1 cellular context compared by ENCODE assay signal in the genomic region with DNA sequence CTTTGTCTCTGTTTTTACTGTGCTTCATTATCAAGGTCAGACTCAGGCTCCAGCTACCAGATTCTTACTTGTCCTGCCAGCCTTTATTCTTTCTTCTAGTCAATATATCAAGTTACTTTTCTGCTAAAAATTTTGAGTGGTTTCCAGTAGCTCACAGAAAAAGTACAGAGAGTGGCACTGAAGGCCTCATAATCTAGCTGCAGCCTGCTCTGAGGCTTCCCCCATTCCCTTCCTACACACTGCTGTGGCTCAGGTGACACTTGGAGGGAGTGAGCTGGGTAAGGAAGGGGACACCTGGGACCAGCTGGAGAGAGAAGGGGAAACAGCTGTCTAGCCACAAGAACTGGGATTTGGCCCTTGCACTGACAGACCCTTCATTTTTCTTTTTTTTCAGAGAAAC.
A peak's percentile ranks its signal among the peaks of the same experiment; 100 is the strongest.
TF ChIP-seq lines count a peak whose summit lies in the region.

No MANE protein-coding gene starts in this region.

TF ChIP-seq in HepG2, 621 proteins besides CTCF, POLR2A, EP300 and RAD21:
- TF ChIP-seq ELK4 (CRISPR knock-in tag; IDR thresholded peaks at IDR 0.05; ENCODE audit: borderline replicate concordance) (no peak), ZNF510 (CRISPR knock-in tag; IDR thresholded peaks at IDR 0.05; ENCODE audit: low read depth) (no peak), HOXA9 (CRISPR knock-in tag; IDR thresholded peaks at IDR 0.05; ENCODE audit: borderline replicate concordance) (no peak), ZNF777 (CRISPR knock-in tag; IDR thresholded peaks at IDR 0.05) (0 out of 2 replicates have a peak, but pooled peaks have one; percentile 36), ZNF773 (CRISPR knock-in tag; IDR thresholded peaks at IDR 0.05; ENCODE audit: borderline replicate concordance) (0 out of 2 replicates have a peak, but pooled peaks have one; percentile 12), ZNF207 (IDR thresholded peaks at IDR 0.05; ENCODE audit: borderline replicate concordance) (no peak), ZFAT (CRISPR knock-in tag; conservative IDR thresholded peaks at IDR 0.05) (no peak), ZNF574 (CRISPR knock-in tag; IDR thresholded peaks at IDR 0.05) (0 out of 2 replicates have a peak, but pooled peaks have one; percentile 14), AKAP8 (CRISPR knock-in tag; IDR thresholded peaks at IDR 0.05) (no peak), RFXAP (CRISPR knock-in tag; IDR thresholded peaks at IDR 0.05; ENCODE audit: borderline replicate concordance) (0 out of 2 replicates have a peak, but pooled peaks have one; percentile 14), ZNF775 (CRISPR knock-in tag; IDR thresholded peaks at IDR 0.05; ENCODE audit: borderline replicate concordance) (no peak), ZNF792 (CRISPR knock-in tag; IDR thresholded peaks at IDR 0.05) (no peak), HNRNPUL1 (IDR thresholded peaks at IDR 0.05; ENCODE audit: low read depth, low read length) (no peak), CREBL2 (CRISPR knock-in tag; IDR thresholded peaks at IDR 0.05; ENCODE audit: borderline replicate concordance) (no peak), RAD51 (IDR thresholded peaks at IDR 0.05; ENCODE audit: borderline replicate concordance) (no peak), ZBTB3 (CRISPR knock-in tag; IDR thresholded peaks at IDR 0.05; ENCODE audit: borderline replicate concordance, low read depth) (no peak), ZNF766 (CRISPR knock-in tag; IDR thresholded peaks at IDR 0.05; ENCODE audit: borderline replicate concordance) (no peak), ZNF709 (CRISPR knock-in tag; IDR thresholded peaks at IDR 0.05) (no peak), ZNF260 (CRISPR knock-in tag; IDR thresholded peaks at IDR 0.05; ENCODE audit: borderline replicate concordance, low read depth) (no peak)
- TF ChIP-seq, protein P1, sequence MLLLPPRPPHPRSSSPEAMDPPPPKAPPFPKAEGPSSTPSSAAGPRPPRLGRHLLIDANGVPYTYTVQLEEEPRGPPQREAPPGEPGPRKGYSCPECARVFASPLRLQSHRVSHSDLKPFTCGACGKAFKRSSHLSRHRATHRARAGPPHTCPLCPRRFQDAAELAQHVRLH (CRISPR knock-in tag; IDR thresholded peaks at IDR 0.05; ENCODE audit: borderline replicate concordance, low read depth), result no peak
- TF ChIP-seq, protein P2, sequence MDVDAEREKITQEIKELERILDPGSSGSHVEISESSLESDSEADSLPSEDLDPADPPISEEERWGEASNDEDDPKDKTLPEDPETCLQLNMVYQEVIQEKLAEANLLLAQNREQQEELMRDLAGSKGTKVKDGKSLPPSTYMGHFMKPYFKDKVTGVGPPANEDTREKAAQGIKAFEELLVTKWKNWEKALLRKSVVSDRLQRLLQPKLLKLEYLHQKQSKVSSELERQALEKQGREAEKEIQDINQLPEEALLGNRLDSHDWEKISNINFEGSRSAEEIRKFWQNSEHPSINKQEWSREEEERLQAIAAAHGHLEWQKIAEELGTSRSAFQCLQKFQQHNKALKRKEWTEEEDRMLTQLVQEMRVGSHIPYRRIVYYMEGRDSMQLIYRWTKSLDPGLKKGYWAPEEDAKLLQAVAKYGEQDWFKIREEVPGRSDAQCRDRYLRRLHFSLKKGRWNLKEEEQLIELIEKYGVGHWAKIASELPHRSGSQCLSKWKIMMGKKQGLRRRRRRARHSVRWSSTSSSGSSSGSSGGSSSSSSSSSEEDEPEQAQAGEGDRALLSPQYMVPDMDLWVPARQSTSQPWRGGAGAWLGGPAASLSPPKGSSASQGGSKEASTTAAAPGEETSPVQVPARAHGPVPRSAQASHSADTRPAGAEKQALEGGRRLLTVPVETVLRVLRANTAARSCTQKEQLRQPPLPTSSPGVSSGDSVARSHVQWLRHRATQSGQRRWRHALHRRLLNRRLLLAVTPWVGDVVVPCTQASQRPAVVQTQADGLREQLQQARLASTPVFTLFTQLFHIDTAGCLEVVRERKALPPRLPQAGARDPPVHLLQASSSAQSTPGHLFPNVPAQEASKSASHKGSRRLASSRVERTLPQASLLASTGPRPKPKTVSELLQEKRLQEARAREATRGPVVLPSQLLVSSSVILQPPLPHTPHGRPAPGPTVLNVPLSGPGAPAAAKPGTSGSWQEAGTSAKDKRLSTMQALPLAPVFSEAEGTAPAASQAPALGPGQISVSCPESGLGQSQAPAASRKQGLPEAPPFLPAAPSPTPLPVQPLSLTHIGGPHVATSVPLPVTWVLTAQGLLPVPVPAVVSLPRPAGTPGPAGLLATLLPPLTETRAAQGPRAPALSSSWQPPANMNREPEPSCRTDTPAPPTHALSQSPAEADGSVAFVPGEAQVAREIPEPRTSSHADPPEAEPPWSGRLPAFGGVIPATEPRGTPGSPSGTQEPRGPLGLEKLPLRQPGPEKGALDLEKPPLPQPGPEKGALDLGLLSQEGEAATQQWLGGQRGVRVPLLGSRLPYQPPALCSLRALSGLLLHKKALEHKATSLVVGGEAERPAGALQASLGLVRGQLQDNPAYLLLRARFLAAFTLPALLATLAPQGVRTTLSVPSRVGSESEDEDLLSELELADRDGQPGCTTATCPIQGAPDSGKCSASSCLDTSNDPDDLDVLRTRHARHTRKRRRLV (CRISPR knock-in tag; IDR thresholded peaks at IDR 0.05), result no peak
- TF ChIP-seq, protein P3, sequence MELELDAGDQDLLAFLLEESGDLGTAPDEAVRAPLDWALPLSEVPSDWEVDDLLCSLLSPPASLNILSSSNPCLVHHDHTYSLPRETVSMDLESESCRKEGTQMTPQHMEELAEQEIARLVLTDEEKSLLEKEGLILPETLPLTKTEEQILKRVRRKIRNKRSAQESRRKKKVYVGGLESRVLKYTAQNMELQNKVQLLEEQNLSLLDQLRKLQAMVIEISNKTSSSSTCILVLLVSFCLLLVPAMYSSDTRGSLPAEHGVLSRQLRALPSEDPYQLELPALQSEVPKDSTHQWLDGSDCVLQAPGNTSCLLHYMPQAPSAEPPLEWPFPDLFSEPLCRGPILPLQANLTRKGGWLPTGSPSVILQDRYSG (CRISPR knock-in tag; IDR thresholded peaks at IDR 0.05), result 0 out of 2 replicates have a peak, but pooled peaks have one; percentile 11
- TF ChIP-seq, protein P4, sequence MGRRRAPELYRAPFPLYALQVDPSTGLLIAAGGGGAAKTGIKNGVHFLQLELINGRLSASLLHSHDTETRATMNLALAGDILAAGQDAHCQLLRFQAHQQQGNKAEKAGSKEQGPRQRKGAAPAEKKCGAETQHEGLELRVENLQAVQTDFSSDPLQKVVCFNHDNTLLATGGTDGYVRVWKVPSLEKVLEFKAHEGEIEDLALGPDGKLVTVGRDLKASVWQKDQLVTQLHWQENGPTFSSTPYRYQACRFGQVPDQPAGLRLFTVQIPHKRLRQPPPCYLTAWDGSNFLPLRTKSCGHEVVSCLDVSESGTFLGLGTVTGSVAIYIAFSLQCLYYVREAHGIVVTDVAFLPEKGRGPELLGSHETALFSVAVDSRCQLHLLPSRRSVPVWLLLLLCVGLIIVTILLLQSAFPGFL (CRISPR knock-in tag; IDR thresholded peaks at IDR 0.05), result no peak
TF ChIP-seq in HepG2: peak in this region for 5.
